ENCODE assay signal across 8 cellular contexts in the genomic region with DNA sequence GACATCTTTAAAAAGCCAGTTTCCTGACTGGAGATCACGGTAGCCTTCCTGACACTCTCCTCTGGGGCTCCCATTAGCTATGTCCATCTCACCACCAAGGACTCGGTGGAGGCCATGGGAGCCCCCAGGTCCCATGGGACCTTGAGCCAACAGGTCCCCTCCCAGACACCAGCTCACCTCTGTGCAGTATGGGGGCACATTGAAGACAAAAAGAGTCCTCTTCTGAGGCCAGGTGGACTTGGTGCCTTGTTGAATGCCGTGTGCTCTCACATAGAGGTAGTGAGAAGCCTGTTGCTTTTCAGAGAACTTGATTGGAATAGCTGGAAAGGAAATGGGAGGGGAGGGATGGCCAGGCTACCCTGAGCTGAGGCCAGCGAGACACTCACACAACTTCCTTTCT. TPM values are rescaled to one million over a fixed set of nuclear protein-coding genes. Genes with fewer than 3 reads are reported as not detected.
DNase-seq lines count a peak whose midpoint lies in the region; ATAC-seq, FAIRE-seq and TF ChIP-seq lines count a peak whose summit lies in the region.
"Not testable (repeated sequence)": the region's sequence is repeated elsewhere in the genome, so short reads cannot be mapped to it uniquely, and the experiment has no call there.

No MANE protein-coding gene starts in this region.

- H3K4me3 ChIP-seq in BLaER1; HEK293 (ENCODE audit: low read depth, low read length); astrocyte (ENCODE audit: insufficient read depth, low read depth, low read length); naive thymus-derived CD4-positive, alpha-beta T cell (ENCODE audit: low read length): not testable (repeated sequence)

- FAIRE-seq in astrocyte (lab: Jason Lieb, UNC): not testable (repeated sequence)

- H2AFZ ChIP-seq in astrocyte (ENCODE audit: low read depth, low read length): not testable (repeated sequence)

- peak overlapping the region; percentile 24; the same call in 1 of the 2 replicates for H3K4me2 ChIP-seq in BLaER1
- H3K4me2 ChIP-seq in astrocyte (ENCODE audit: low read length): not testable (repeated sequence)

- peaks cover 16% of the 10 kb centered on the region for H3K4me1 ChIP-seq in BLaER1
- not testable (repeated sequence) for H3K4me1 ChIP-seq in HEK293 (ENCODE audit: control insufficient read depth, insufficient read depth, low read length); astrocyte (ENCODE audit: insufficient read depth, low read length); naive thymus-derived CD4-positive, alpha-beta T cell (ENCODE audit: control insufficient read depth in 2 of 2, insufficient read depth in 2 of 2, low read length in 2 of 2)

- not testable (repeated sequence) for H3K27me3 ChIP-seq in BLaER1; astrocyte (ENCODE audit: insufficient read depth, low read length); naive thymus-derived CD4-positive, alpha-beta T cell (ENCODE audit: control insufficient read depth in 2 of 2, insufficient read depth in 2 of 2, low read length in 2 of 2)

- H3K79me2 ChIP-seq in astrocyte (ENCODE audit: insufficient read depth, low read length): peaks cover 27% of the 10 kb centered on the region

- H3K27me3 Mint-ChIP-seq in T-helper 2 cell treated with Interferon-gamma antibody and Interleukin-4, amounts not matched to agents 5 μg/mL and 100 μg/mL, for 36 hours (ENCODE audit: low read depth); activated CD8-positive, alpha-beta T cell treated with anti-CD3 and anti-CD28 coated beads, Interleukin-2, amount 10 ng/mL, durations not matched to agents 7 days and 5 days (ENCODE audit: low read depth); activated naive CD4-positive, alpha-beta T cell treated with anti-CD3 and anti-CD28 coated beads for 36 hours (ENCODE audit: low read depth); astrocyte (ENCODE audit: low read depth, unreplicated experiment); naive thymus-derived CD4-positive, alpha-beta T cell: not testable (repeated sequence)

- TF ChIP-seq CTCF in HEK293 (tag by site-specific recombination; IDR thresholded peaks at IDR 0.05); astrocyte (IDR thresholded peaks at IDR 0.05; ENCODE audit: insufficient read depth, low read depth, low read length): not testable (repeated sequence)

- POLR2A ChIA-PET in HEK293 (lab: Yijun Ruan, JAX): not testable (repeated sequence)
- POLR2A ChIA-PET in activated CD8-positive, alpha-beta T cell treated with anti-CD3 and anti-CD28 coated beads, Interleukin-2, amount 10 ng/mL, durations not matched to agents 7 days and 5 days (lab: Charles Lee): interaction anchor here (0.5 to 3.4 kb wide), 2 partner anchors 35 to 798 kb away, joined by 3 to 30 read pairs; a partner anchor contains a TSS
- POLR2A ChIA-PET in naive thymus-derived CD4-positive, alpha-beta T cell (lab: Charles Lee): interaction anchor here (0.6 kb wide), 1 partner anchor 34 kb away, joined by 3 read pairs; no protein-coding TSS in a partner anchor

- H4K20me1 ChIP-seq in BLaER1 (peaks cover 26% of the 10 kb centered on the region), astrocyte (ENCODE audit: insufficient read depth, low read length) (peaks cover 10% of the 10 kb centered on the region)

- H3K36me3 ChIP-seq in BLaER1 (peaks cover 69% of the 10 kb centered on the region), HEK293 (ENCODE audit: control insufficient read depth in 2 of 2, insufficient read depth in 1 of 2, low read length in 2 of 2) (peaks cover 22 to 67% of the 10 kb centered on the region in 2 experiments)
- H3K36me3 ChIP-seq in astrocyte (ENCODE audit: insufficient read depth, low read length): not testable (repeated sequence)
- H3K36me3 ChIP-seq in naive thymus-derived CD4-positive, alpha-beta T cell (ENCODE audit: control insufficient read depth in 2 of 3, insufficient read depth in 3 of 3, low read length in 3 of 3): peaks cover 0 to 50% (median 6%) of the 10 kb centered on the region in 3 experiments

- H3K4me3 Mint-ChIP-seq in T-helper 2 cell treated with Interferon-gamma antibody and Interleukin-4, amounts not matched to agents 5 μg/mL and 100 μg/mL, for 36 hours: peak overlapping the region; percentile 32
- not testable (repeated sequence) for H3K4me3 Mint-ChIP-seq in activated CD8-positive, alpha-beta T cell treated with anti-CD3 and anti-CD28 coated beads, Interleukin-2, amount 10 ng/mL, durations not matched to agents 7 days and 5 days
- peak overlapping the region; percentile 52 for H3K4me3 Mint-ChIP-seq in activated naive CD4-positive, alpha-beta T cell treated with anti-CD3 and anti-CD28 coated beads for 36 hours
- H3K4me3 Mint-ChIP-seq in astrocyte (ENCODE audit: unreplicated experiment): peak overlapping the region; percentile 71
- peak overlapping the region in 6 of 10 donors; percentile 17 to 48 (median 24) for H3K4me3 Mint-ChIP-seq in naive thymus-derived CD4-positive, alpha-beta T cell
- peak overlapping the region; percentile 15 for H3K4me3 Mint-ChIP-seq in stimulated activated effector memory CD8-positive, alpha-beta T cell treated with anti-CD3 and anti-CD28 coated beads, Interleukin-12 subunit alpha, Interleukin-12 subunit beta, amount 100 ng/mL, for 72 hours

- not testable (repeated sequence) for DNase-seq in T-helper 2 cell treated with Interferon-gamma antibody and Interleukin-4, amounts not matched to agents 5 μg/mL and 100 μg/mL, for 36 hours (ENCODE audit: low spot score); activated CD8-positive, alpha-beta T cell treated with anti-CD3 and anti-CD28 coated beads, Interleukin-2, amount 10 ng/mL, durations not matched to agents 7 days and 5 days; activated naive CD4-positive, alpha-beta T cell treated with anti-CD3 and anti-CD28 coated beads for 36 hours; astrocyte (ENCODE audit: low read depth); naive thymus-derived CD4-positive, alpha-beta T cell; stimulated activated effector memory CD8-positive, alpha-beta T cell treated with anti-CD3 and anti-CD28 coated beads, Interleukin-12 subunit alpha, Interleukin-12 subunit beta, amount 100 ng/mL, for 72 hours (ENCODE audit: low spot score in 2 of 2)

- CTCF ChIA-PET in HEK293 (lab: Yijun Ruan, JAX): interaction anchor here (0.6 to 1.8 kb wide), 2 partner anchors 19 to 20 kb away, joined by 4 to 8 read pairs; no protein-coding TSS in a partner anchor
- CTCF ChIA-PET in activated CD8-positive, alpha-beta T cell treated with anti-CD3 and anti-CD28 coated beads, Interleukin-2, amount 10 ng/mL, durations not matched to agents 7 days and 5 days (lab: Charles Lee); activated naive CD4-positive, alpha-beta T cell treated with anti-CD3 and anti-CD28 coated beads for 36 hours (lab: Charles Lee); naive thymus-derived CD4-positive, alpha-beta T cell (lab: Charles Lee): not testable (repeated sequence)

- H3K9ac ChIP-seq in BLaER1; astrocyte (ENCODE audit: low read length): not testable (repeated sequence)

- intact Hi-C loops in activated naive CD4-positive, alpha-beta T cell treated with anti-CD3 and anti-CD28 coated beads for 36 hours (cut with micrococcal nuclease); naive thymus-derived CD4-positive, alpha-beta T cell (cut with micrococcal nuclease): not testable (repeated sequence)

- H3K9me3 ChIP-seq in BLaER1; HEK293 (ENCODE audit: control insufficient read depth, insufficient read depth, low read depth, low read length); astrocyte (ENCODE audit: insufficient read depth, low read depth, low read length); naive thymus-derived CD4-positive, alpha-beta T cell (ENCODE audit: control insufficient read depth in 2 of 3, low read length in 3 of 3): not testable (repeated sequence)

- not testable (repeated sequence) for H3K9me3 Mint-ChIP-seq in T-helper 2 cell treated with Interferon-gamma antibody and Interleukin-4, amounts not matched to agents 5 μg/mL and 100 μg/mL, for 36 hours; activated CD8-positive, alpha-beta T cell treated with anti-CD3 and anti-CD28 coated beads, Interleukin-2, amount 10 ng/mL, durations not matched to agents 7 days and 5 days (ENCODE audit: insufficient read depth); activated naive CD4-positive, alpha-beta T cell treated with anti-CD3 and anti-CD28 coated beads for 36 hours; astrocyte (ENCODE audit: unreplicated experiment); naive thymus-derived CD4-positive, alpha-beta T cell; stimulated activated effector memory CD8-positive, alpha-beta T cell treated with anti-CD3 and anti-CD28 coated beads, Interleukin-12 subunit alpha, Interleukin-12 subunit beta, amount 100 ng/mL, for 72 hours

- H3K4me1 Mint-ChIP-seq in T-helper 2 cell treated with Interferon-gamma antibody and Interleukin-4, amounts not matched to agents 5 μg/mL and 100 μg/mL, for 36 hours (ENCODE audit: low read depth); astrocyte (ENCODE audit: low read depth, unreplicated experiment): not testable (repeated sequence)
- peaks cover 14% of the 10 kb centered on the region for H3K4me1 Mint-ChIP-seq in activated CD8-positive, alpha-beta T cell treated with anti-CD3 and anti-CD28 coated beads, Interleukin-2, amount 10 ng/mL, durations not matched to agents 7 days and 5 days (ENCODE audit: low read depth)
- H3K4me1 Mint-ChIP-seq in activated naive CD4-positive, alpha-beta T cell treated with anti-CD3 and anti-CD28 coated beads for 36 hours (ENCODE audit: low read depth): peaks cover 10% of the 10 kb centered on the region
- H3K4me1 Mint-ChIP-seq in naive thymus-derived CD4-positive, alpha-beta T cell: peaks cover 9 to 16% (median 14%) of the 10 kb centered on the region in 7 donors
- H3K4me1 Mint-ChIP-seq in stimulated activated effector memory CD8-positive, alpha-beta T cell treated with anti-CD3 and anti-CD28 coated beads, Interleukin-12 subunit alpha, Interleukin-12 subunit beta, amount 100 ng/mL, for 72 hours: peaks cover 22% of the 10 kb centered on the region

- ATAC-seq in activated CD8-positive, alpha-beta T cell treated with anti-CD3 and anti-CD28 coated beads, Interleukin-2, amount 10 ng/mL, durations not matched to agents 7 days and 5 days; naive thymus-derived CD4-positive, alpha-beta T cell; stimulated activated effector memory CD8-positive, alpha-beta T cell treated with anti-CD3 and anti-CD28 coated beads, Interleukin-12 subunit alpha, Interleukin-12 subunit beta, amount 100 ng/mL, for 72 hours: not testable (repeated sequence)

- peaks cover 23% of the 10 kb centered on the region for H3K36me3 Mint-ChIP-seq in T-helper 2 cell treated with Interferon-gamma antibody and Interleukin-4, amounts not matched to agents 5 μg/mL and 100 μg/mL, for 36 hours (ENCODE audit: low read depth)
- H3K36me3 Mint-ChIP-seq in activated CD8-positive, alpha-beta T cell treated with anti-CD3 and anti-CD28 coated beads, Interleukin-2, amount 10 ng/mL, durations not matched to agents 7 days and 5 days (ENCODE audit: low read depth): peaks cover 32% of the 10 kb centered on the region
- H3K36me3 Mint-ChIP-seq in activated naive CD4-positive, alpha-beta T cell treated with anti-CD3 and anti-CD28 coated beads for 36 hours (ENCODE audit: low read depth): peaks cover 19% of the 10 kb centered on the region
- not testable (repeated sequence) for H3K36me3 Mint-ChIP-seq in astrocyte (ENCODE audit: low read depth, unreplicated experiment)
- H3K36me3 Mint-ChIP-seq in naive thymus-derived CD4-positive, alpha-beta T cell: peaks cover 0 to 14% (median 0%) of the 10 kb centered on the region in 5 donors
- peaks cover 75% of the 10 kb centered on the region for H3K36me3 Mint-ChIP-seq in stimulated activated effector memory CD8-positive, alpha-beta T cell treated with anti-CD3 and anti-CD28 coated beads, Interleukin-12 subunit alpha, Interleukin-12 subunit beta, amount 100 ng/mL, for 72 hours

- not testable (repeated sequence) for H3K27ac ChIP-seq in BLaER1; HEK293 (ENCODE audit: extremely low read depth, low read depth, low read length); astrocyte (ENCODE audit: low read depth, low read length); naive thymus-derived CD4-positive, alpha-beta T cell (ENCODE audit: low read depth, low read length)

- H3K27ac Mint-ChIP-seq in T-helper 2 cell treated with Interferon-gamma antibody and Interleukin-4, amounts not matched to agents 5 μg/mL and 100 μg/mL, for 36 hours; activated naive CD4-positive, alpha-beta T cell treated with anti-CD3 and anti-CD28 coated beads for 36 hours; astrocyte (ENCODE audit: unreplicated experiment); stimulated activated effector memory CD8-positive, alpha-beta T cell treated with anti-CD3 and anti-CD28 coated beads, Interleukin-12 subunit alpha, Interleukin-12 subunit beta, amount 100 ng/mL, for 72 hours: not testable (repeated sequence)
- peak overlapping the region; percentile 30 for H3K27ac Mint-ChIP-seq in activated CD8-positive, alpha-beta T cell treated with anti-CD3 and anti-CD28 coated beads, Interleukin-2, amount 10 ng/mL, durations not matched to agents 7 days and 5 days
- peak overlapping the region in 2 of 9 donors; percentile 29 to 41 for H3K27ac Mint-ChIP-seq in naive thymus-derived CD4-positive, alpha-beta T cell

RNA-seq across cellular contexts. Expression of a gene that starts 26.3 kb away (rescaled TPM):
- 1 to 10 TPM; 2.3 to 2.4 TPM for total RNA-seq in activated CD8-positive, alpha-beta T cell treated with anti-CD3 and anti-CD28 coated beads, Interleukin-2, amount 10 ng/mL, durations not matched to agents 7 days and 5 days
- total RNA-seq in activated naive CD4-positive, alpha-beta T cell treated with anti-CD3 and anti-CD28 coated beads for 36 hours: 1 to 10 TPM in 1 of 2 experiments, under 1 TPM in 1; 0.36 to 1.3 TPM
- 1.2 and 2.2 TPM in 2 replicates for total RNA-seq in astrocyte
- 1 to 10 TPM in 1 of 5 experiments, under 1 TPM in 3, not detected in 1; 0.27 to 1.0 (median 0.82) TPM for total RNA-seq in naive thymus-derived CD4-positive, alpha-beta T cell
- under 1 TPM; 0.25 to 0.28 TPM for polyA plus RNA-seq in naive thymus-derived CD4-positive, alpha-beta T cell

RNA-seq across cellular contexts. Expression of a gene that starts 34.6 kb away (rescaled TPM):
- 10 to 100 TPM; 77.2 to 80.6 TPM for total RNA-seq in activated CD8-positive, alpha-beta T cell treated with anti-CD3 and anti-CD28 coated beads, Interleukin-2, amount 10 ng/mL, durations not matched to agents 7 days and 5 days
- 10 to 100 TPM; 83.7 to 93.8 TPM for total RNA-seq in activated naive CD4-positive, alpha-beta T cell treated with anti-CD3 and anti-CD28 coated beads for 36 hours
- 57.1 and 60.3 TPM in 2 replicates for total RNA-seq in astrocyte
- total RNA-seq in naive thymus-derived CD4-positive, alpha-beta T cell: 10 to 100 TPM; 62.5 to 86.7 (median 75.2) TPM
- 100 to 1,000 TPM in 1 of 2 donors, 10 to 100 TPM in 1; 60.7 to 109 TPM for polyA plus RNA-seq in naive thymus-derived CD4-positive, alpha-beta T cell
